1 cellular context compared by ENCODE assay signal in genomic region chr16:29995330-29995910, GRCh38.
TF ChIP-seq lines count a peak whose summit lies in the region.

Gene HIRIP3, minus strand, starts transcription at chr16:29995617. Its CDS starts 12 bp downstream, at chr16:29995605.

TF ChIP-seq in HepG2, 621 proteins besides CTCF, POLR2A, EP300 and RAD21 (continued from another document):
- TF ChIP-seq ZNF33B (CRISPR knock-in tag; IDR thresholded peaks at IDR 0.05), result 0 out of 2 replicates have a peak, but pooled peaks have one; percentile 23
- TF ChIP-seq NR1H2 (CRISPR knock-in tag; IDR thresholded peaks at IDR 0.05; ENCODE audit: borderline replicate concordance, low read depth), result no peak
- 0 out of 2 replicates have a peak, but pooled peaks have one; percentile 11 for TF ChIP-seq MIXL1 (CRISPR knock-in tag; IDR thresholded peaks at IDR 0.05)
- 0 out of 2 replicates have a peak, but pooled peaks have one; percentile 20 for TF ChIP-seq HOXA9 (CRISPR knock-in tag; IDR thresholded peaks at IDR 0.05; ENCODE audit: borderline replicate concordance)
- no peak for TF ChIP-seq ZNF513 (CRISPR knock-in tag; conservative IDR thresholded peaks at IDR 0.05)
- no peak; the same call in none of the 2 replicates for TF ChIP-seq MXD4 (CRISPR knock-in tag; IDR thresholded peaks at IDR 0.05)
- TF ChIP-seq, protein P1, sequence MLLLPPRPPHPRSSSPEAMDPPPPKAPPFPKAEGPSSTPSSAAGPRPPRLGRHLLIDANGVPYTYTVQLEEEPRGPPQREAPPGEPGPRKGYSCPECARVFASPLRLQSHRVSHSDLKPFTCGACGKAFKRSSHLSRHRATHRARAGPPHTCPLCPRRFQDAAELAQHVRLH (CRISPR knock-in tag; IDR thresholded peaks at IDR 0.05; ENCODE audit: borderline replicate concordance, low read depth), result no peak
- TF ChIP-seq AKNA (CRISPR knock-in tag; IDR thresholded peaks at IDR 0.05; ENCODE audit: borderline replicate concordance), result peak; percentile 90; the same call in 1 of the 2 replicates
- peak; percentile 91; the same call in 1 of the 2 replicates for TF ChIP-seq ZSCAN20 (CRISPR knock-in tag; IDR thresholded peaks at IDR 0.05; ENCODE audit: borderline replicate concordance)
- no peak for TF ChIP-seq GRHL1 (CRISPR knock-in tag; conservative IDR thresholded peaks at IDR 0.05)
- TF ChIP-seq ZNF777 (CRISPR knock-in tag; IDR thresholded peaks at IDR 0.05), result no peak
- no peak for TF ChIP-seq TEAD3 (CRISPR knock-in tag; optimal IDR thresholded peaks at IDR 0.05; ENCODE audit: borderline replicate concordance)
- no peak for TF ChIP-seq ZNF20 (CRISPR knock-in tag; IDR thresholded peaks at IDR 0.05)
- peak; percentile 86 for TF ChIP-seq ZC3H13 (CRISPR knock-in tag; IDR thresholded peaks at IDR 0.05)
- no peak; the same call in 1 of the 2 replicates for TF ChIP-seq KAT7 (CRISPR knock-in tag; IDR thresholded peaks at IDR 0.05; ENCODE audit: borderline replicate concordance)
- TF ChIP-seq SRSF1 (optimal IDR thresholded peaks at IDR 0.05; ENCODE audit: low read depth, low read length), result peak; percentile 81
- TF ChIP-seq, protein P2, sequence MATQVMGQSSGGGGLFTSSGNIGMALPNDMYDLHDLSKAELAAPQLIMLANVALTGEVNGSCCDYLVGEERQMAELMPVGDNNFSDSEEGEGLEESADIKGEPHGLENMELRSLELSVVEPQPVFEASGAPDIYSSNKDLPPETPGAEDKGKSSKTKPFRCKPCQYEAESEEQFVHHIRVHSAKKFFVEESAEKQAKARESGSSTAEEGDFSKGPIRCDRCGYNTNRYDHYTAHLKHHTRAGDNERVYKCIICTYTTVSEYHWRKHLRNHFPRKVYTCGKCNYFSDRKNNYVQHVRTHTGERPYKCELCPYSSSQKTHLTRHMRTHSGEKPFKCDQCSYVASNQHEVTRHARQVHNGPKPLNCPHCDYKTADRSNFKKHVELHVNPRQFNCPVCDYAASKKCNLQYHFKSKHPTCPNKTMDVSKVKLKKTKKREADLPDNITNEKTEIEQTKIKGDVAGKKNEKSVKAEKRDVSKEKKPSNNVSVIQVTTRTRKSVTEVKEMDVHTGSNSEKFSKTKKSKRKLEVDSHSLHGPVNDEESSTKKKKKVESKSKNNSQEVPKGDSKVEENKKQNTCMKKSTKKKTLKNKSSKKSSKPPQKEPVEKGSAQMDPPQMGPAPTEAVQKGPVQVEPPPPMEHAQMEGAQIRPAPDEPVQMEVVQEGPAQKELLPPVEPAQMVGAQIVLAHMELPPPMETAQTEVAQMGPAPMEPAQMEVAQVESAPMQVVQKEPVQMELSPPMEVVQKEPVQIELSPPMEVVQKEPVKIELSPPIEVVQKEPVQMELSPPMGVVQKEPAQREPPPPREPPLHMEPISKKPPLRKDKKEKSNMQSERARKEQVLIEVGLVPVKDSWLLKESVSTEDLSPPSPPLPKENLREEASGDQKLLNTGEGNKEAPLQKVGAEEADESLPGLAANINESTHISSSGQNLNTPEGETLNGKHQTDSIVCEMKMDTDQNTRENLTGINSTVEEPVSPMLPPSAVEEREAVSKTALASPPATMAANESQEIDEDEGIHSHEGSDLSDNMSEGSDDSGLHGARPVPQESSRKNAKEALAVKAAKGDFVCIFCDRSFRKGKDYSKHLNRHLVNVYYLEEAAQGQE (IDR thresholded peaks at IDR 0.05; ENCODE audit: borderline replicate concordance in 1 of 2, low read depth in 1 of 2, low read length in 2 of 2), result no peak
- no peak for TF ChIP-seq TCF12 (IDR thresholded peaks at IDR 0.05)
- peak; percentile 52 for TF ChIP-seq TCF12 (CRISPR knock-in tag; IDR thresholded peaks at IDR 0.05)
- TF ChIP-seq ZNF333 (CRISPR knock-in tag; IDR thresholded peaks at IDR 0.05; ENCODE audit: borderline replicate concordance), result no peak; the same call in 1 of the 2 replicates
- 0 out of 2 replicates have a peak, but pooled peaks have one; percentile 15 for TF ChIP-seq KMT2A (CRISPR knock-in tag; IDR thresholded peaks at IDR 0.05)
- TF ChIP-seq, protein P3, sequence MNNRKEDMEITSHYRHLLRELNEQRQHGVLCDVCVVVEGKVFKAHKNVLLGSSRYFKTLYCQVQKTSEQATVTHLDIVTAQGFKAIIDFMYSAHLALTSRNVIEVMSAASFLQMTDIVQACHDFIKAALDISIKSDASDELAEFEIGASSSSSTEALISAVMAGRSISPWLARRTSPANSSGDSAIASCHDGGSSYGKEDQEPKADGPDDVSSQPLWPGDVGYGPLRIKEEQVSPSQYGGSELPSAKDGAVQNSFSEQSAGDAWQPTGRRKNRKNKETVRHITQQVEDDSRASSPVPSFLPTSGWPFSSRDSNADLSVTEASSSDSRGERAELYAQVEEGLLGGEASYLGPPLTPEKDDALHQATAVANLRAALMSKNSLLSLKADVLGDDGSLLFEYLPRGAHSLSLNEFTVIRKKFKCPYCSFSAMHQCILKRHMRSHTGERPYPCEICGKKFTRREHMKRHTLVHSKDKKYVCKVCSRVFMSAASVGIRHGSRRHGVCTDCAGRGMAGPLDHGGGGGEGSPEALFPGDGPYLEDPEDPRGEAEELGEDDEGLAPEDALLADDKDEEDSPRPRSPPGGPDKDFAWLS (CRISPR knock-in tag; IDR thresholded peaks at IDR 0.05; ENCODE audit: borderline replicate concordance), result no peak; the same call in none of the 2 replicates
- peak; percentile 95 for TF ChIP-seq TGIF2 (CRISPR knock-in tag; IDR thresholded peaks at IDR 0.05)
- peak; percentile 53 for TF ChIP-seq ZC3H4 (CRISPR knock-in tag; IDR thresholded peaks at IDR 0.05; ENCODE audit: borderline replicate concordance)
- TF ChIP-seq TARDBP (CRISPR knock-in tag; IDR thresholded peaks at IDR 0.05), result no peak; the same call in 1 of the 2 replicates
- TF ChIP-seq ZNF253 (CRISPR knock-in tag; IDR thresholded peaks at IDR 0.05; ENCODE audit: borderline replicate concordance), result 0 out of 2 replicates have a peak, but pooled peaks have one; percentile 15
- TF ChIP-seq KLF9 (CRISPR knock-in tag; IDR thresholded peaks at IDR 0.05; ENCODE audit: low read depth), result peak; percentile 34; the same call in 1 of the 2 replicates
- no peak for TF ChIP-seq ZNF362 (CRISPR knock-in tag; IDR thresholded peaks at IDR 0.05; ENCODE audit: borderline replicate concordance)
- no peak; the same call in 1 of the 2 replicates for TF ChIP-seq ZNF160 (CRISPR knock-in tag; IDR thresholded peaks at IDR 0.05)
- no peak for TF ChIP-seq MYPOP (CRISPR knock-in tag; IDR thresholded peaks at IDR 0.05)
- TF ChIP-seq ZNF225 (CRISPR knock-in tag; IDR thresholded peaks at IDR 0.05), result no peak
- TF ChIP-seq HNRNPH1 (optimal IDR thresholded peaks at IDR 0.05; ENCODE audit: low read depth, low read length), result no peak
- no peak for TF ChIP-seq ARNT2 (CRISPR knock-in tag; IDR thresholded peaks at IDR 0.05; ENCODE audit: low read depth)
- no peak for TF ChIP-seq MEIS1 (CRISPR knock-in tag; IDR thresholded peaks at IDR 0.05; ENCODE audit: borderline replicate concordance)
- no peak for TF ChIP-seq REPIN1 (CRISPR knock-in tag; IDR thresholded peaks at IDR 0.05; ENCODE audit: borderline replicate concordance, low read depth)
